Comparison of ENCODE assay signal across 9 cellular contexts in the genomic region with DNA sequence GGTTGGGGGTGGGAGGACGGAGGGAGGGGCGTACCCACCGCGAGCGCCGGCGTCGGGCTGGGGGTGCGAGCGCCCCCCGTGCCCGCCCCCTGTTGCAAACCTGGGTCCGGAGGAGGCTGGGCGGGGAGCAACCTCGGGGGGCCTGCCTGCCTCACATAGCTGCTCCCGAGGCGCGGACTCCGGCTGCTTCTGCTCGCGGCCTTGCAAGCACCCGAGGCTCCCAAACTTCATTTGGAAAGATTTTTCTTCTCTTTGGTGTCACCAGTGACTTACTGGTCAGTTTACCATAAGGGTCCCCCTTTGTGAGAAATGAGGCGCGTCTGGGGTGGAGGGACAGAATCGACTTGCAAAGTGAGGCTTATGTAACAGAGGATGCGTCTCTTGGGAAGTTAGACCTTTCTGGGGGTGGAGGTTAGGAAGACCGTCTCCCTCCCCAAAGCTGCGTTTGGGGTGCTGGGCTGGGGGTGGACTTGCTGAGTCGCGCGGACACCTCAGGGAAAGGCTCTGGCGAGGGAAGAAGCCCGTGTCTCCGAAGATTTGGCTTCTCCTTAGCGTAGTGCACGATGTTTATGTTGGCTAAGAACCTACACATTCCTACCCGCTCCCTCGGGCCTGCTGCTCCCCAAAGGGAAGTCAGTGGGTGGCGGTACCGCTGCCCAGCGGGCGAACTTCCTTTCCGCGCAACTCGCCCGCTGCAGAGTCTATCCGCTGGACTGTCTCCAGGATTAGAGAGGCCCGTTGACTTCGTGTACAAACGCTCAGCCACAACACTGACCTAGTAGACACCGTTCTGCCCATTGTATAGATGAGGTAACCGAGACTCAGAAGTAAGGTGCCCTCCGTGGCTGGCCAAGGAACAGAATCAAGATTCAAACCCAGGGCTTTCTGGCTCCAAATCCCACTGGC. TPM values are rescaled to one million over a fixed set of nuclear protein-coding genes. Genes with fewer than 3 reads are reported as not detected.
DNase-seq lines count a peak whose midpoint lies in the region; ATAC-seq, FAIRE-seq and TF ChIP-seq lines count a peak whose summit lies in the region.
"Had no signal": no experiment of that assay in that cellular context is flagged by ENCODE, and none has a peak within 500 bp of the region (broad histone marks: within the 10 kb centered on the region; RNA-seq: fewer than 3 reads in every experiment).

No MANE protein-coding gene starts in this region.

- H3K27ac ChIP-seq in breast epithelium: peak overlapping the region; percentile 43 to 64
- peak overlapping the region in 1 of 2 donors; percentile 20 for H3K27ac ChIP-seq in tibial artery

- TF ChIP-seq CTCF in breast epithelium (IDR thresholded peaks at IDR 0.05): no peak
- no peak for TF ChIP-seq CTCF in lower leg skin (IDR thresholded peaks at IDR 0.05)
- no peak for TF ChIP-seq CTCF in tibial artery (IDR thresholded peaks at IDR 0.05)
- no peak for TF ChIP-seq CTCF in GM13977 (IDR thresholded peaks at IDR 0.05; ENCODE audit: extremely low read depth, insufficient read depth, missing control alignments)

- H3K36me3 ChIP-seq in breast epithelium (no peaks in the 10 kb centered on the region), tibial artery (no peaks in the 10 kb centered on the region)

- TF ChIP-seq POLR2A in GM12891 (IDR thresholded peaks at IDR 0.05; ENCODE audit: low read depth, low read length) (no peak), breast epithelium (IDR thresholded peaks at IDR 0.05) (no peak), lower leg skin (IDR thresholded peaks at IDR 0.05) (no peak)

- H3K9me3 ChIP-seq in breast epithelium: no peaks in the 10 kb centered on the region
- H3K9me3 ChIP-seq in tibial artery: no peaks in the 10 kb centered on the region

- no peaks in the 10 kb centered on the region for H3K27me3 ChIP-seq in breast epithelium
- H3K27me3 ChIP-seq in tibial artery: no peaks in the 10 kb centered on the region

- intact Hi-C loops in breast epithelium (cut with DNase I; ENCODE audit: low total_unique reads) (no loop called here), lower leg skin (cut with DNase I; ENCODE audit: low total_unique reads) (no loop called here), tibial artery (cut with DNase I; ENCODE audit: low total_unique reads) (no loop called here)

- no peaks in the 10 kb centered on the region for H3K4me1 ChIP-seq in breast epithelium
- peaks cover 0 to 18% (median 15%) of the 10 kb centered on the region in 4 donors for H3K4me1 ChIP-seq in tibial artery

- no peak for DNase-seq in GM12891 (ENCODE audit: insufficient read length, low spot score)
- DNase-seq in breast epithelium (ENCODE audit: low spot score in 2 of 2): no peak
- peak in 1 of 2 donors; percentile 87 for DNase-seq in lower leg skin (ENCODE audit: low spot score in 2 of 2)
- DNase-seq in tibial artery: peak in 1 of 2 donors; percentile 51
- no peak for DNase-seq in GM13977 (ENCODE audit: low spot score)
- no peak for DNase-seq in germinal center (ENCODE audit: low spot score)

- in situ Hi-C loops in GM13977 (cut with MboI; ENCODE audit: low pct_unique_long_range_greater_than_20kb, low sequenced_read_pairs, unreplicated experiment): no loop called here

- FAIRE-seq in GM12891 (lab: Jason Lieb, UNC): peak; percentile 33

- ATAC-seq in HG03460 (IDR thresholded peaks at IDR 0.05; ENCODE audit: unreplicated experiment): peak; percentile 10
- no peak for ATAC-seq in HG03571 (IDR thresholded peaks at IDR 0.05; ENCODE audit: unreplicated experiment)

- peak overlapping the region; percentile 54 to 66 (median 60) for H3K4me3 ChIP-seq in breast epithelium
- peak overlapping the region; percentile 29 for H3K4me3 ChIP-seq in lower leg skin (ENCODE audit: low read depth, poor library complexity, severe bottlenecking)
- H3K4me3 ChIP-seq in tibial artery: peak overlapping the region; percentile 49 to 61

- 12 to 19% methylated on average over 34 of the region's 53 CpGs for WGBS in lower leg skin, 2 donors

TF ChIP-seq in GM12891, 5 proteins besides CTCF, POLR2A, EP300 and RAD21:
- TF ChIP-seq TAF1 (IDR thresholded peaks at IDR 0.05; ENCODE audit: low read depth, low read length) (no peak), PAX5 (IDR thresholded peaks at IDR 0.05; ENCODE audit: insufficient read depth, low read length, severe bottlenecking) (no peak), SPI1 (IDR thresholded peaks at IDR 0.05; ENCODE audit: low read depth, low read length) (no peak), POU2F2 (IDR thresholded peaks at IDR 0.05; ENCODE audit: low read depth, low read length) (no peak), POLR2AphosphoS5 (IDR thresholded peaks at IDR 0.05; ENCODE audit: low read depth, low read length) (no peak)
TF ChIP-seq in GM12891: peak in this region for 0.

RNA-seq across cellular contexts. Expression of a gene that starts 0.6 kb away (rescaled TPM):
- polyA plus RNA-seq in GM12891 (2012; ENCODE audit: low read depth, missing spikeins): 0.31 TPM
- 10 to 100 TPM in 1 of 3 donors, 1 to 10 TPM in 2; 8.8 to 43.2 (median 9.4) TPM for total RNA-seq in breast epithelium
- 1 to 10 TPM; 2.8 to 8.7 (median 6.8) TPM for total RNA-seq in lower leg skin
- total RNA-seq: T-helper 1 cell treated with Interleukin-12 subunit alpha and Interleukin-12 subunit beta and Interleukin-4 antibody, amounts not matched to agents 30 ng/mL and 1 ng/mL, for 36 hours had no signal
